In the genomic region with DNA sequence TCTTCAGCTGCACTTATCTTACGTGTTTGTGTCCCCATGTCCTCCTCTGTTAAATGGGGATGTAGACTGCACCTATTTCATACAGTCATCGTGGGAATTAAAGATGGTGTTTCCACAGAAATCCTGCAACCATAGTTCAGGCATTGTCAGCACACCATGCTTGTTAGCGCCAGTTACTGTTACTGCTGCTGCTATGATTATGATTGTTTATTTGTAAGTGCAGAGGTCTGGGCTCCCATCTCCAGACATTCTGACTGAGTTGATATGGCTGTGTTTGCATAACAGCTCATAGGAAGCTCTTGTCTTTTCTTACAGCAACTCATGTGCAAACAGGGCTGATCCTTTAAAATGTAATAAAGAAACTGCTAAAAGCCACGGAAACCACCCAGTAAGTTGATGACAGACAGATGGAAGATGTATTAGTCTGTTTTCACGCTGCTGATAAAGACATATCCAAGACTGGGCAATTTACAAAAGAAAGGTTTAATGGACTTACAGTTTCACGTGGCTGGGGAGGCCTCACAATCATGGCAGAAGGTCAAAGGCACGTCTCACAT, we compare ENCODE assay signal across 16 cellular contexts. TPM values are rescaled to one million over a fixed set of nuclear protein-coding genes. Genes with fewer than 3 reads are reported as not detected.
DNase-seq lines count a peak whose midpoint lies in the region; ATAC-seq and TF ChIP-seq lines count a peak whose summit lies in the region.
"Had no signal": no experiment of that assay in that cellular context is flagged by ENCODE, and none has a peak within 500 bp of the region (broad histone marks: within the 10 kb centered on the region; RNA-seq: fewer than 3 reads in every experiment).

No MANE protein-coding gene starts in this region.

- no peak overlapping the region for H3K4me3 ChIP-seq in CD4-positive, alpha-beta memory T cell (ENCODE audit: low read length in 2 of 2)
- H3K4me3 ChIP-seq in Peyer's patch, result no peak overlapping the region
- H3K4me3 ChIP-seq: right atrium auricular region had no signal

- no peak overlapping the region for H3K14ac ChIP-seq in H9 (ENCODE audit: insufficient read depth, low read length)

- WGBS in H9 (ENCODE audit: extremely low coverage, insufficient read length, low lambda C conversion rate), result no CpG with 5 or more reads among the region's 7 CpGs

- POLR2A ChIA-PET in CD4-positive, alpha-beta memory T cell (lab: Charles Lee; ENCODE audit: partially characterized antibody), result no interaction called here

- H3K4me1 Mint-ChIP-seq in CD4-positive, alpha-beta memory T cell, result peaks cover 8 to 32% (median 22%) of the 10 kb centered on the region in 4 donors
- H3K4me1 Mint-ChIP-seq in H9 (peaks cover 10 to 14% of the 10 kb centered on the region in 2 experiments), natural killer cell (peaks cover 21 to 40% of the 10 kb centered on the region in 2 donors)
- peaks cover 28% of the 10 kb centered on the region for H3K4me1 Mint-ChIP-seq in activated naive CD8-positive, alpha-beta T cell (ENCODE audit: low read depth)

- DNase-seq in CD4-positive, alpha-beta memory T cell, result no peak
- DNase-seq in H9, result no peak
- DNase-seq in natural killer cell, result no peak
- DNase-seq in Peyer's patch, result no peak
- no peak for DNase-seq in cerebellar cortex (ENCODE audit: low spot score)
- no peak for DNase-seq in OCI-M2 (lab: John Stamatoyannopoulos, UW; ENCODE audit: unreplicated experiment)
- DNase-seq: activated CD4-positive, CD25-positive, alpha-beta regulatory T cell treated with anti-CD3 and anti-CD28 coated beads, Interleukin-2, amount 50 U/mL, for 72 hours; kidney glomerular epithelial cell; NCI-H1694 treated with DMSO at 0.1 percent for 48 hours; NCI-H526; stimulated activated CD4-positive, alpha-beta T cell treated with anti-CD3 and anti-CD28 coated beads, Interleukin-2, amount 100 ng/mL, for 48 hours had no signal

- no peak overlapping the region for H4K5ac ChIP-seq in H9 (ENCODE audit: insufficient read length, low read depth, low read length)

- CTCF ChIA-PET in CD4-positive, alpha-beta memory T cell (lab: Charles Lee; ENCODE audit: partially characterized antibody), result interaction anchor here (2.1 kb wide), 1 partner anchor 22 kb away, joined by 4 read pairs; no protein-coding TSS in a partner anchor

- no peaks in the 10 kb centered on the region for H3K79me2 ChIP-seq in H9 (ENCODE audit: insufficient read depth, low read length)

- no peak overlapping the region for H3K56ac ChIP-seq in H9 (ENCODE audit: insufficient read length, low read depth, low read length)

- no peak overlapping the region for H2BK15ac ChIP-seq in H9 (ENCODE audit: low read depth, low read length)

- H2BK20ac ChIP-seq in H9 (ENCODE audit: low read depth, low read length, poor library complexity, severe bottlenecking), result no peak overlapping the region

- peak overlapping the region; percentile 28 to 93 (median 65) for H3K4me3 Mint-ChIP-seq in CD4-positive, alpha-beta memory T cell
- H3K4me3 Mint-ChIP-seq in H9 (peak overlapping the region; percentile 90 to 91), natural killer cell (peak overlapping the region; percentile 98)
- peak overlapping the region; percentile 98 for H3K4me3 Mint-ChIP-seq in activated naive CD8-positive, alpha-beta T cell

- no peak overlapping the region for H3K9ac ChIP-seq in H9 (ENCODE audit: extremely low read depth, insufficient read length, low read length)

- no peaks in the 10 kb centered on the region for H3K36me3 ChIP-seq in CD4-positive, alpha-beta memory T cell (ENCODE audit: insufficient read depth, low read length)
- peaks cover 0 to 6% (median 0%) of the 10 kb centered on the region in 3 donors for H3K36me3 ChIP-seq in Peyer's patch

- no peaks in the 10 kb centered on the region for H3K27me3 ChIP-seq in CD4-positive, alpha-beta memory T cell (ENCODE audit: insufficient read depth, low read length)
- H3K27me3 ChIP-seq in H9 (ENCODE audit: insufficient read depth, low read length) (no peaks in the 10 kb centered on the region), Peyer's patch (no peaks in the 10 kb centered on the region)
- H3K27me3 ChIP-seq: right atrium auricular region had no signal

- H3K27me3 Mint-ChIP-seq in CD4-positive, alpha-beta memory T cell, result no peaks in the 10 kb centered on the region
- H3K27me3 Mint-ChIP-seq in H9 (ENCODE audit: low read depth), result no peaks in the 10 kb centered on the region
- no peaks in the 10 kb centered on the region for H3K27me3 Mint-ChIP-seq in activated naive CD8-positive, alpha-beta T cell
- no peaks in the 10 kb centered on the region for H3K27me3 Mint-ChIP-seq in natural killer cell (ENCODE audit: low read depth in 2 of 2)

- H3K27ac Mint-ChIP-seq in CD4-positive, alpha-beta memory T cell, result peak overlapping the region; percentile 90 to 99 (median 98)
- H3K27ac Mint-ChIP-seq in H9 (no peak overlapping the region), natural killer cell (peak overlapping the region; percentile 97 to 98)
- H3K27ac Mint-ChIP-seq in activated naive CD8-positive, alpha-beta T cell, result peak overlapping the region; percentile 100

- no peak overlapping the region for H2BK120ac ChIP-seq in H9 (ENCODE audit: low read depth, low read length, poor library complexity, severe bottlenecking)

- H3K9me3 ChIP-seq in CD4-positive, alpha-beta memory T cell (ENCODE audit: control insufficient read depth in 1 of 2, low read length in 2 of 2), result no peaks in the 10 kb centered on the region
- no peaks in the 10 kb centered on the region for H3K9me3 ChIP-seq in H9 (ENCODE audit: control insufficient read depth, low read depth, low read length)
- no peaks in the 10 kb centered on the region for H3K9me3 ChIP-seq in Peyer's patch
- H3K9me3 ChIP-seq: right atrium auricular region had no signal

- no peak overlapping the region for H3K4me2 ChIP-seq in H9 (ENCODE audit: insufficient read depth, insufficient read length, low read length)

- no peak overlapping the region for H4K91ac ChIP-seq in H9 (ENCODE audit: insufficient read length, low read depth, low read length)

- no peak overlapping the region for H2BK12ac ChIP-seq in H9 (ENCODE audit: insufficient read length, low read depth, low read length)

- no peak overlapping the region for H3T11ph ChIP-seq in H9 (ENCODE audit: low read length)

- no peak overlapping the region for H3K27ac ChIP-seq in CD4-positive, alpha-beta memory T cell (ENCODE audit: low read depth, low read length)
- H3K27ac ChIP-seq in H9 (ENCODE audit: insufficient read length, low read depth, low read length), result no peak overlapping the region
- H3K27ac ChIP-seq in Peyer's patch, result no peak overlapping the region

- H2AK5ac ChIP-seq in H9 (ENCODE audit: insufficient read length, low read length), result no peak overlapping the region

- ATAC-seq in natural killer cell (no peak), HG03159 (IDR thresholded peaks at IDR 0.05; ENCODE audit: unreplicated experiment) (no peak)

- peaks cover 17 to 29% of the 10 kb centered on the region in 2 donors for H3K36me3 Mint-ChIP-seq in CD4-positive, alpha-beta memory T cell
- H3K36me3 Mint-ChIP-seq in H9 (ENCODE audit: insufficient read depth in 1 of 3, low read depth in 3 of 3) (peaks cover 5 to 16% (median 7%) of the 10 kb centered on the region in 3 experiments; a peak in 6 of 7 replicates), natural killer cell (no peaks in the 10 kb centered on the region)
- peaks cover 19% of the 10 kb centered on the region for H3K36me3 Mint-ChIP-seq in activated naive CD8-positive, alpha-beta T cell

- no peak overlapping the region for H4K8ac ChIP-seq in H9 (replicated peaks; ENCODE audit: insufficient read length, low read depth, low read length)

- no peak overlapping the region for H3K23ac ChIP-seq in H9 (ENCODE audit: insufficient read length, low read depth, low read length)

- H2AFZ ChIP-seq in H9 (ENCODE audit: low read length), result no peak overlapping the region

- no peak for TF ChIP-seq POLR2A in Peyer's patch (IDR thresholded peaks at IDR 0.05)

- H3K79me1 ChIP-seq in H9 (ENCODE audit: insufficient read depth, low read depth, low read length, poor library complexity, severe bottlenecking), result no peaks in the 10 kb centered on the region

- H3K23me2 ChIP-seq in H9 (ENCODE audit: insufficient read length, low read depth, low read length, poor library complexity, severe bottlenecking), result peaks cover 9% of the 10 kb centered on the region

- no peak overlapping the region for H3K4ac ChIP-seq in H9 (ENCODE audit: low read depth, low read length)

- peaks cover 14% of the 10 kb centered on the region for H3K4me1 ChIP-seq in CD4-positive, alpha-beta memory T cell (ENCODE audit: insufficient read depth, low read length)
- H3K4me1 ChIP-seq in H9 (ENCODE audit: insufficient read depth, low read length) (no peaks in the 10 kb centered on the region), Peyer's patch (peaks cover 0 to 12% (median 0%) of the 10 kb centered on the region in 4 donors)

- intact Hi-C loops in CD4-positive, alpha-beta memory T cell (cut with micrococcal nuclease), result no loop called here
- intact Hi-C loops in natural killer cell (cut with micrococcal nuclease), result loop anchor here (10.0 kb wide), 1 partner anchor 658 kb away; the partner anchor contains the start of gene U2AF2

- H4K20me1 ChIP-seq in H9 (ENCODE audit: control insufficient read depth, insufficient read depth, insufficient read length), result no peaks in the 10 kb centered on the region

- no peak for TF ChIP-seq CTCF in H9 (conservative IDR thresholded peaks at IDR 0.05)
- no peak for TF ChIP-seq CTCF in natural killer cell (IDR thresholded peaks at IDR 0.05)
- TF ChIP-seq CTCF in Peyer's patch (IDR thresholded peaks at IDR 0.05), result no peak

- H3K9me3 Mint-ChIP-seq in CD4-positive, alpha-beta memory T cell, result no peaks in the 10 kb centered on the region
- H3K9me3 Mint-ChIP-seq in H9, result peaks cover 2 to 3% of the 10 kb centered on the region in 2 experiments; a peak in 4 of 5 replicates
- peaks cover 5% of the 10 kb centered on the region for H3K9me3 Mint-ChIP-seq in activated naive CD8-positive, alpha-beta T cell (ENCODE audit: low read depth)
- no peaks in the 10 kb centered on the region for H3K9me3 Mint-ChIP-seq in natural killer cell

- H3K18ac ChIP-seq in H9 (ENCODE audit: insufficient read length, low read depth, low read length), result no peak overlapping the region

- H2BK5ac ChIP-seq in H9 (ENCODE audit: insufficient read length, low read length), result no peak overlapping the region

RNA-seq across cellular contexts. Expression of gene ZSCAN5A, which starts 1.8 kb away (rescaled TPM):
- 10 to 100 TPM; 12.2 to 14.6 TPM for total RNA-seq in CD4-positive, alpha-beta memory T cell
- 1 to 10 TPM; 9.7 to 9.8 TPM for polyA plus RNA-seq in CD4-positive, alpha-beta memory T cell
- total RNA-seq in H9 (2021), result 9.1 and 12.5 TPM in 2 replicates
- total RNA-seq in natural killer cell, result 10 to 100 TPM in 1 of 3 donors, 1 to 10 TPM in 2; 6.7 to 10.2 (median 7.9) TPM
- total RNA-seq in Peyer's patch, result 10 to 100 TPM; 14.9 to 19.0 (median 15.3) TPM

RNA-seq across cellular contexts. Expression of gene EDDM13, which starts 40.3 kb away (rescaled TPM):
- total RNA-seq in CD4-positive, alpha-beta memory T cell, result not detected
- polyA plus RNA-seq in CD4-positive, alpha-beta memory T cell, result 1 to 10 TPM in 1 of 2 donors, not detected in 1; 1.6 TPM
- total RNA-seq in H9 (2021) (not detected in 2 replicates), natural killer cell (1 to 10 TPM; 1.5 to 3.1 (median 2.6) TPM), Peyer's patch (not detected)
- total RNA-seq: chondrocyte, H1, right atrium auricular region had no signal
- polyA plus RNA-seq: H1 had no signal

Comparison
In these comparisons a context has a peak if more than half of its experiments do, and no peak if none do; other contexts are left out.
1. H3K27ac Mint-ChIP-seq: peak in CD4-positive, alpha-beta memory T cell (7 of 7), activated naive CD8-positive, alpha-beta T cell (single experiment) and natural killer cell (2 of 2); none in H9 (0 of 3).
2. Peak in every context shown above with its lines, with median percentiles within 50 percentile points of each other: H3K4me3 Mint-ChIP-seq.